15 cellular contexts compared by ENCODE assay signal in genomic region chr9:129150122-129150521, GRCh38. TPM values are rescaled to one million over a fixed set of nuclear protein-coding genes. Genes with fewer than 3 reads are reported as not detected.
DNase-seq lines count a peak whose midpoint lies in the region; ATAC-seq and TF ChIP-seq lines count a peak whose summit lies in the region.
"Had no signal": no experiment of that assay in that cellular context is flagged by ENCODE, and none has a peak within 500 bp of the region (broad histone marks: within the 10 kb centered on the region; RNA-seq: fewer than 3 reads in every experiment).

No MANE protein-coding gene starts in this region.

- no peak for TF ChIP-seq EP300 in esophagus muscularis mucosa (IDR thresholded peaks at IDR 0.05)

- peaks cover 0 to 70% (median 47%) of the 10 kb centered on the region in 4 donors for H3K36me3 ChIP-seq in esophagus muscularis mucosa
- H3K36me3 ChIP-seq in ascending aorta, result peaks cover 11 to 19% of the 10 kb centered on the region in 2 donors

- peaks cover 1% of the 10 kb centered on the region for H3K4me1 Mint-ChIP-seq in activated naive CD8-positive, alpha-beta T cell treated with anti-CD3 and anti-CD28 coated beads for 36 hours
- H3K4me1 Mint-ChIP-seq in activated naive CD8-positive, alpha-beta T cell treated with anti-CD3 and anti-CD28 coated beads, Interleukin-2, amount 50 U/mL, for 24 hours, result peaks cover 2% of the 10 kb centered on the region
- H3K4me1 Mint-ChIP-seq in activated B cell treated with CpG ODN at 0.5 μM for 24 hours, result peaks cover 17% of the 10 kb centered on the region
- H3K4me1 Mint-ChIP-seq in stimulated activated effector memory CD8-positive, alpha-beta T cell treated with anti-CD3 and anti-CD28 coated beads, Interleukin-12 subunit alpha, Interleukin-12 subunit beta, amount 100 ng/mL, for 72 hours, result peaks cover 6% of the 10 kb centered on the region

- CTCF ChIA-PET in activated B cell treated with CpG ODN at 0.5 μM for 24 hours (lab: Charles Lee), result no interaction called here

- H3K4me3 ChIP-seq in esophagus muscularis mucosa (no peak overlapping the region), ascending aorta (no peak overlapping the region)
- H3K4me3 ChIP-seq: A549 had no signal

- H3K4me1 ChIP-seq in esophagus muscularis mucosa, result peaks cover 32 to 72% (median 39%) of the 10 kb centered on the region in 4 donors
- peaks cover 19 to 24% of the 10 kb centered on the region in 2 donors for H3K4me1 ChIP-seq in ascending aorta

- TF ChIP-seq POLR2A in esophagus muscularis mucosa (IDR thresholded peaks at IDR 0.05; ENCODE audit: low read depth), result no peak

- no peaks in the 10 kb centered on the region for H3K36me3 Mint-ChIP-seq in activated naive CD8-positive, alpha-beta T cell treated with anti-CD3 and anti-CD28 coated beads for 36 hours
- no peaks in the 10 kb centered on the region for H3K36me3 Mint-ChIP-seq in activated naive CD8-positive, alpha-beta T cell treated with anti-CD3 and anti-CD28 coated beads, Interleukin-2, amount 50 U/mL, for 24 hours (ENCODE audit: low read depth)
- H3K36me3 Mint-ChIP-seq in activated B cell treated with CpG ODN at 0.5 μM for 24 hours (ENCODE audit: low read depth), result peaks cover 22% of the 10 kb centered on the region
- H3K36me3 Mint-ChIP-seq in stimulated activated effector memory CD8-positive, alpha-beta T cell treated with anti-CD3 and anti-CD28 coated beads, Interleukin-12 subunit alpha, Interleukin-12 subunit beta, amount 100 ng/mL, for 72 hours, result peaks cover 11% of the 10 kb centered on the region

- 83% methylated on average over 10 of the region's 10 CpGs for WGBS in esophagus muscularis mucosa

- H3K27ac Mint-ChIP-seq in activated naive CD8-positive, alpha-beta T cell treated with anti-CD3 and anti-CD28 coated beads for 36 hours, result peak overlapping the region; percentile 49
- H3K27ac Mint-ChIP-seq in activated naive CD8-positive, alpha-beta T cell treated with anti-CD3 and anti-CD28 coated beads, Interleukin-2, amount 50 U/mL, for 24 hours, result no peak overlapping the region
- H3K27ac Mint-ChIP-seq in activated B cell treated with CpG ODN at 0.5 μM for 24 hours, result peak overlapping the region; percentile 59
- peak overlapping the region; percentile 77 for H3K27ac Mint-ChIP-seq in stimulated activated effector memory CD8-positive, alpha-beta T cell treated with anti-CD3 and anti-CD28 coated beads, Interleukin-12 subunit alpha, Interleukin-12 subunit beta, amount 100 ng/mL, for 72 hours

- H3K27me3 ChIP-seq in esophagus muscularis mucosa (no peaks in the 10 kb centered on the region), ascending aorta (no peaks in the 10 kb centered on the region)

- H3K27ac ChIP-seq in esophagus muscularis mucosa (replicated peaks in 1 of 4) (peak overlapping the region; percentile 10 to 99 (median 54)), ascending aorta (no peak overlapping the region)
- H3K27ac ChIP-seq: A549 had no signal

- no peak overlapping the region for H3K4me3 Mint-ChIP-seq in activated naive CD8-positive, alpha-beta T cell treated with anti-CD3 and anti-CD28 coated beads for 36 hours
- H3K4me3 Mint-ChIP-seq in activated naive CD8-positive, alpha-beta T cell treated with anti-CD3 and anti-CD28 coated beads, Interleukin-2, amount 50 U/mL, for 24 hours, result no peak overlapping the region
- no peak overlapping the region for H3K4me3 Mint-ChIP-seq in activated B cell treated with CpG ODN at 0.5 μM for 24 hours
- H3K4me3 Mint-ChIP-seq in stimulated activated effector memory CD8-positive, alpha-beta T cell treated with anti-CD3 and anti-CD28 coated beads, Interleukin-12 subunit alpha, Interleukin-12 subunit beta, amount 100 ng/mL, for 72 hours, result no peak overlapping the region

- no peaks in the 10 kb centered on the region for H3K27me3 Mint-ChIP-seq in activated naive CD8-positive, alpha-beta T cell treated with anti-CD3 and anti-CD28 coated beads for 36 hours
- H3K27me3 Mint-ChIP-seq in activated naive CD8-positive, alpha-beta T cell treated with anti-CD3 and anti-CD28 coated beads, Interleukin-2, amount 50 U/mL, for 24 hours, result no peaks in the 10 kb centered on the region
- no peaks in the 10 kb centered on the region for H3K27me3 Mint-ChIP-seq in activated B cell treated with CpG ODN at 0.5 μM for 24 hours

- no peaks in the 10 kb centered on the region for H3K9me3 ChIP-seq in esophagus muscularis mucosa
- H3K9me3 ChIP-seq in ascending aorta, result no peaks in the 10 kb centered on the region
- H3K9me3 ChIP-seq: A549 had no signal

- POLR2A ChIA-PET in activated B cell treated with CpG ODN at 0.5 μM for 24 hours (lab: Charles Lee), result interaction anchor here (1.7 kb wide), 1 partner anchor 10 kb away, joined by 8 read pairs; no protein-coding TSS in a partner anchor

- no peaks in the 10 kb centered on the region for H3K9me3 Mint-ChIP-seq in activated naive CD8-positive, alpha-beta T cell treated with anti-CD3 and anti-CD28 coated beads for 36 hours
- no peaks in the 10 kb centered on the region for H3K9me3 Mint-ChIP-seq in activated naive CD8-positive, alpha-beta T cell treated with anti-CD3 and anti-CD28 coated beads, Interleukin-2, amount 50 U/mL, for 24 hours
- no peaks in the 10 kb centered on the region for H3K9me3 Mint-ChIP-seq in activated B cell treated with CpG ODN at 0.5 μM for 24 hours
- H3K9me3 Mint-ChIP-seq in stimulated activated effector memory CD8-positive, alpha-beta T cell treated with anti-CD3 and anti-CD28 coated beads, Interleukin-12 subunit alpha, Interleukin-12 subunit beta, amount 100 ng/mL, for 72 hours, result no peaks in the 10 kb centered on the region

- ATAC-seq in activated naive CD8-positive, alpha-beta T cell treated with anti-CD3 and anti-CD28 coated beads, Interleukin-2, amount 50 U/mL, for 24 hours, result no peak
- no peak for ATAC-seq in activated B cell treated with CpG ODN at 0.5 μM for 24 hours (ENCODE audit: low read depth)
- ATAC-seq in stimulated activated effector memory CD8-positive, alpha-beta T cell treated with anti-CD3 and anti-CD28 coated beads, Interleukin-12 subunit alpha, Interleukin-12 subunit beta, amount 100 ng/mL, for 72 hours, result no peak
- ATAC-seq: A549 had no signal

- intact Hi-C loops in activated B cell treated with CpG ODN at 0.5 μM for 24 hours (cut with micrococcal nuclease) (no loop called here), esophagus muscularis mucosa (cut with DNase I) (no loop called here), ascending aorta (cut with DNase I) (no loop called here)

- no peak for DNase-seq in activated naive CD8-positive, alpha-beta T cell treated with anti-CD3 and anti-CD28 coated beads for 36 hours
- no peak for DNase-seq in activated naive CD8-positive, alpha-beta T cell treated with anti-CD3 and anti-CD28 coated beads, Interleukin-2, amount 50 U/mL, for 24 hours
- DNase-seq in activated B cell treated with CpG ODN at 0.5 μM for 24 hours (no peak), esophagus muscularis mucosa (ENCODE audit: extremely low spot score) (no peak), T-helper 9 cell (no peak), Ammon's horn (ENCODE audit: low spot score) (no peak), ascending aorta (ENCODE audit: low spot score in 2 of 2) (no peak)
- no peak for DNase-seq in stimulated activated effector memory CD8-positive, alpha-beta T cell treated with anti-CD3 and anti-CD28 coated beads, Interleukin-12 subunit alpha, Interleukin-12 subunit beta, amount 100 ng/mL, for 72 hours (ENCODE audit: low spot score in 2 of 2)
- DNase-seq: HCEC 1CT, NCI-H146, NCI-H2227 treated with DMSO at 0.1 percent for 48 hours, NCI-H526, OCI-M1, RPMI8226 had no signal

- TF ChIP-seq CTCF in activated B cell treated with CpG ODN at 0.5 μM for 24 hours (IDR thresholded peaks at IDR 0.05), result no peak
- no peak for TF ChIP-seq CTCF in esophagus muscularis mucosa (IDR thresholded peaks at IDR 0.05)
- TF ChIP-seq CTCF in ascending aorta (IDR thresholded peaks at IDR 0.05), result no peak

RNA-seq across cellular contexts. Expression of gene IER5L, which starts 27.9 kb away (rescaled TPM):
- total RNA-seq in activated naive CD8-positive, alpha-beta T cell treated with anti-CD3 and anti-CD28 coated beads for 36 hours, result 1 to 10 TPM; 1.1 to 1.2 TPM
- 1.9 and 2.1 TPM in 2 replicates for total RNA-seq in activated B cell treated with CpG ODN at 0.5 μM for 24 hours
- 10 to 100 TPM in 3 of 4 donors, 1 to 10 TPM in 1; 5.0 to 24.2 (median 12.9) TPM for total RNA-seq in esophagus muscularis mucosa
- 86.1 TPM for total RNA-seq in ascending aorta

RNA-seq across cellular contexts. Expression of gene PTPA, which starts 38.9 kb away (rescaled TPM):
- 100 to 1,000 TPM; 101 to 104 TPM for total RNA-seq in activated naive CD8-positive, alpha-beta T cell treated with anti-CD3 and anti-CD28 coated beads for 36 hours
- total RNA-seq in activated B cell treated with CpG ODN at 0.5 μM for 24 hours, result 65.5 and 67.2 TPM in 2 replicates
- total RNA-seq in esophagus muscularis mucosa, result 10 to 100 TPM; 57.7 to 91.9 (median 77.4) TPM
- 61.6 TPM for total RNA-seq in ascending aorta

RNA-seq across cellular contexts. Expression of gene CRAT, which starts 39.5 kb away (rescaled TPM):
- 1 to 10 TPM; 7.3 to 7.9 TPM for total RNA-seq in activated naive CD8-positive, alpha-beta T cell treated with anti-CD3 and anti-CD28 coated beads for 36 hours
- total RNA-seq in activated B cell treated with CpG ODN at 0.5 μM for 24 hours, result 6.8 and 8.2 TPM in 2 replicates
- total RNA-seq in esophagus muscularis mucosa, result 100 to 1,000 TPM in 2 of 4 donors, 10 to 100 TPM in 2; 73.9 to 117 (median 92.2) TPM
- total RNA-seq in ascending aorta, result 110 TPM

Comparison
In these comparisons a context has a peak if more than half of its experiments do, and no peak if none do; other contexts are left out.
1. H3K27ac ChIP-seq: peak in esophagus muscularis mucosa (4 of 4); none in ascending aorta (0 of 2).